1 cellular context compared by ENCODE assay signal in the genomic region with DNA sequence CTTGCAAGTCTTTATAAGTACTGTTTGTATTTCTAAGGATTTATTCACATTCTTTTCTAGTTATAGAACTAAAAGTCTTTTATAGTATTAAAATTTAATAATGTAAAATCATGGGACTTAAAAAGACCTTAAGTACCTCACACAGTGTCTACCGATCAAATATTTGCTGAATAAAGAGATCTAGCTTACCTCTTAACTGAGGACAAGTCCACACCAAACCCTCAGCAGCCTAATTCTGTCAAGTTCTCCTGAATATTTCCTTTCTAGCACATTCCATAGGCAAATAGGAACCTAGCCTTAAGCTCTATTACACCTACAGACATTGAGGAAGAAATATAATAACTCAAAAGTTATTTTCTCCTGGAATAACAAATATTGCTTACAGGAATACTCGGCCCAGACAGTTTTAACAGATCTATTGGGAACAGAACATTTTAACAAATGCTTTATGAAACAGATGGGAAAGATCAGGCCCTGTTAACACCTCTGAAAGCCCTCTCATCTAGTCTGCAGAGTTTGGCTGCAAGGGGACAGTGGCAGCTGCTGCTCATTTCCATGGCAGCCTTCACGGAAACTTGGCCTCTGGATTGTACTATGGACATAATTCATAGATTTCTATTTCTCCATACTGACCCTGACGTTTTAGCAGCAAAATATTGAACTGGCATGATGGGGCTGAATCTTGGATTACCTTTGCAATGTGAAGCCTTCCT.
TF ChIP-seq lines count a peak whose summit lies in the region.

No MANE protein-coding gene starts in this region.

TF ChIP-seq in K562, 482 proteins besides CTCF, POLR2A, EP300 and RAD21:
- no peak for TF ChIP-seq HDGF (IDR thresholded peaks at IDR 0.05)
- no peak for TF ChIP-seq TFAM (CRISPR knock-in tag; conservative IDR thresholded peaks at IDR 0.05)
- no peak for TF ChIP-seq CBX3 (IDR thresholded peaks at IDR 0.05; ENCODE audit: borderline replicate concordance in 1 of 2, low read length in 2 of 2)
- TF ChIP-seq KLF13 (tag; IDR thresholded peaks at IDR 0.05; ENCODE audit: borderline replicate concordance, low read depth), result no peak
- no peak for TF ChIP-seq MCM7 (IDR thresholded peaks at IDR 0.05)
- TF ChIP-seq, protein P1, sequence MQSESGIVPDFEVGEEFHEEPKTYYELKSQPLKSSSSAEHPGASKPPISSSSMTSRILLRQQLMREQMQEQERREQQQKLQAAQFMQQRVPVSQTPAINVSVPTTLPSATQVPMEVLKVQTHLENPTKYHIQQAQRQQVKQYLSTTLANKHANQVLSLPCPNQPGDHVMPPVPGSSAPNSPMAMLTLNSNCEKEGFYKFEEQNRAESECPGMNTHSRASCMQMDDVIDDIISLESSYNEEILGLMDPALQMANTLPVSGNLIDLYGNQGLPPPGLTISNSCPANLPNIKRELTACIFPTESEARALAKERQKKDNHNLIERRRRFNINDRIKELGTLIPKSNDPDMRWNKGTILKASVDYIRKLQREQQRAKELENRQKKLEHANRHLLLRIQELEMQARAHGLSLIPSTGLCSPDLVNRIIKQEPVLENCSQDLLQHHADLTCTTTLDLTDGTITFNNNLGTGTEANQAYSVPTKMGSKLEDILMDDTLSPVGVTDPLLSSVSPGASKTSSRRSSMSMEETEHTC (IDR thresholded peaks at IDR 0.05), result no peak
- TF ChIP-seq TAF9B (IDR thresholded peaks at IDR 0.05; ENCODE audit: partially characterized antibody), result no peak
- TF ChIP-seq, protein P2, sequence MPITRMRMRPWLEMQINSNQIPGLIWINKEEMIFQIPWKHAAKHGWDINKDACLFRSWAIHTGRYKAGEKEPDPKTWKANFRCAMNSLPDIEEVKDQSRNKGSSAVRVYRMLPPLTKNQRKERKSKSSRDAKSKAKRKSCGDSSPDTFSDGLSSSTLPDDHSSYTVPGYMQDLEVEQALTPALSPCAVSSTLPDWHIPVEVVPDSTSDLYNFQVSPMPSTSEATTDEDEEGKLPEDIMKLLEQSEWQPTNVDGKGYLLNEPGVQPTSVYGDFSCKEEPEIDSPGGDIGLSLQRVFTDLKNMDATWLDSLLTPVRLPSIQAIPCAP (CRISPR knock-in tag; IDR thresholded peaks at IDR 0.05; ENCODE audit: borderline replicate concordance), result no peak
- TF ChIP-seq, protein P3, sequence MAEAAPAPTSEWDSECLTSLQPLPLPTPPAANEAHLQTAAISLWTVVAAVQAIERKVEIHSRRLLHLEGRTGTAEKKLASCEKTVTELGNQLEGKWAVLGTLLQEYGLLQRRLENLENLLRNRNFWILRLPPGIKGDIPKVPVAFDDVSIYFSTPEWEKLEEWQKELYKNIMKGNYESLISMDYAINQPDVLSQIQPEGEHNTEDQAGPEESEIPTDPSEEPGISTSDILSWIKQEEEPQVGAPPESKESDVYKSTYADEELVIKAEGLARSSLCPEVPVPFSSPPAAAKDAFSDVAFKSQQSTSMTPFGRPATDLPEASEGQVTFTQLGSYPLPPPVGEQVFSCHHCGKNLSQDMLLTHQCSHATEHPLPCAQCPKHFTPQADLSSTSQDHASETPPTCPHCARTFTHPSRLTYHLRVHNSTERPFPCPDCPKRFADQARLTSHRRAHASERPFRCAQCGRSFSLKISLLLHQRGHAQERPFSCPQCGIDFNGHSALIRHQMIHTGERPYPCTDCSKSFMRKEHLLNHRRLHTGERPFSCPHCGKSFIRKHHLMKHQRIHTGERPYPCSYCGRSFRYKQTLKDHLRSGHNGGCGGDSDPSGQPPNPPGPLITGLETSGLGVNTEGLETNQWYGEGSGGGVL (CRISPR knock-in tag; IDR thresholded peaks at IDR 0.05), result no peak
- TF ChIP-seq, protein P4, sequence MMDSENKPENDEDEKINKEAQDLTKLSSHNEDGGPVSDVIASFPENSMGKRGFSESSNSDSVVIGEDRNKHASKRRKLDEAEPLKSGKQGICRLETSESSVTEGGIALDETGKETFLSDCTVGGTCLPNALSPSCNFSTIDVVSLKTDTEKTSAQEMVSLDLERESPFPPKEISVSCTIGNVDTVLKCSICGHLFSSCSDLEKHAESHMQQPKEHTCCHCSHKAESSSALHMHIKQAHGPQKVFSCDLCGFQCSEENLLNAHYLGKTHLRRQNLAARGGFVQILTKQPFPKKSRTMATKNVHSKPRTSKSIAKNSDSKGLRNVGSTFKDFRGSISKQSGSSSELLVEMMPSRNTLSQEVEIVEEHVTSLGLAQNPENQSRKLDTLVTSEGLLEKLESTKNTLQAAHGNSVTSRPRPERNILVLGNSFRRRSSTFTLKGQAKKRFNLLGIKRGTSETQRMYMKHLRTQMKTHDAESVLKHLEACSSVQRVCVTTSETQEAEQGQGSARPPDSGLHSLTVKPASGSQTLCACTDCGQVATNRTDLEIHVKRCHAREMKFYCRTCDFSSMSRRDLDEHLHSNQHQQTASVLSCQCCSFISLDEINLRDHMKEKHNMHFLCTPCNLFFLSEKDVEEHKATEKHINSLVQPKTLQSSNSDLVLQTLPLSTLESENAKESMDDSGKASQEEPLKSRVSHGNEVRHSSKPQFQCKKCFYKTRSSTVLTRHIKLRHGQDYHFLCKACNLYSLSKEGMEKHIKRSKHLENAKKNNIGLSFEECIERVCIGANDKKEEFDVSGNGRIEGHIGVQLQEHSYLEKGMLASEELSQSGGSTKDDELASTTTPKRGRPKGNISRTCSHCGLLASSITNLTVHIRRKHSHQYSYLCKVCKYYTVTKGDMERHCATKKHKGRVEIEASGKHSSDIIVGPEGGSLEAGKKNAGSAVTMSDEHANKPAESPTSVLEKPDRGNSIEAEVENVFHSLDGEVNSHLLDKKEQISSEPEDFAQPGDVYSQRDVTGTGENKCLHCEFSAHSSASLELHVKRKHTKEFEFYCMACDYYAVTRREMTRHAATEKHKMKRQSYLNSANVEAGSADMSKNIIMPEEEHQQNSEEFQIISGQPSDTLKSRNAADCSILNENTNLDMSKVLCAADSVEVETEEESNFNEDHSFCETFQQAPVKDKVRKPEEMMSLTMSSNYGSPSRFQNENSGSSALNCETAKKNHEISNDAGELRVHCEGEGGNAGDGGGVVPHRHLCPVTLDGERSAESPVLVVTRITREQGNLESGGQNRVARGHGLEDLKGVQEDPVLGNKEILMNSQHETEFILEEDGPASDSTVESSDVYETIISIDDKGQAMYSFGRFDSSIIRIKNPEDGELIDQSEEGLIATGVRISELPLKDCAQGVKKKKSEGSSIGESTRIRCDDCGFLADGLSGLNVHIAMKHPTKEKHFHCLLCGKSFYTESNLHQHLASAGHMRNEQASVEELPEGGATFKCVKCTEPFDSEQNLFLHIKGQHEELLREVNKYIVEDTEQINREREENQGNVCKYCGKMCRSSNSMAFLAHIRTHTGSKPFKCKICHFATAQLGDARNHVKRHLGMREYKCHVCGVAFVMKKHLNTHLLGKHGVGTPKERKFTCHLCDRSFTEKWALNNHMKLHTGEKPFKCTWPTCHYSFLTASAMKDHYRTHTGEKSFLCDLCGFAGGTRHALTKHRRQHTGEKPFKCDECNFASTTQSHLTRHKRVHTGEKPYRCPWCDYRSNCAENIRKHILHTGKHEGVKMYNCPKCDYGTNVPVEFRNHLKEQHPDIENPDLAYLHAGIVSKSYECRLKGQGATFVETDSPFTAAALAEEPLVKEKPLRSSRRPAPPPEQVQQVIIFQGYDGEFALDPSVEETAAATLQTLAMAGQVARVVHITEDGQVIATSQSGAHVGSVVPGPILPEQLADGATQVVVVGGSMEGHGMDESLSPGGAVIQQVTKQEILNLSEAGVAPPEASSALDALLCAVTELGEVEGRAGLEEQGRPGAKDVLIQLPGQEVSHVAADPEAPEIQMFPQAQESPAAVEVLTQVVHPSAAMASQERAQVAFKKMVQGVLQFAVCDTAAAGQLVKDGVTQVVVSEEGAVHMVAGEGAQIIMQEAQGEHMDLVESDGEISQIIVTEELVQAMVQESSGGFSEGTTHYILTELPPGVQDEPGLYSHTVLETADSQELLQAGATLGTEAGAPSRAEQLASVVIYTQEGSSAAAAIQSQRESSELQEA (IDR thresholded peaks at IDR 0.05; ENCODE audit: low read depth), result no peak
- no peak for TF ChIP-seq KDM4B (IDR thresholded peaks at IDR 0.05; ENCODE audit: borderline replicate concordance in 2 of 2, low read depth in 1 of 2)
- no peak for TF ChIP-seq ATF7 (IDR thresholded peaks at IDR 0.05)
TF ChIP-seq in K562: peak in this region for 0.
